Comparison of ENCODE assay signal across 17 cellular contexts in the genomic region with DNA sequence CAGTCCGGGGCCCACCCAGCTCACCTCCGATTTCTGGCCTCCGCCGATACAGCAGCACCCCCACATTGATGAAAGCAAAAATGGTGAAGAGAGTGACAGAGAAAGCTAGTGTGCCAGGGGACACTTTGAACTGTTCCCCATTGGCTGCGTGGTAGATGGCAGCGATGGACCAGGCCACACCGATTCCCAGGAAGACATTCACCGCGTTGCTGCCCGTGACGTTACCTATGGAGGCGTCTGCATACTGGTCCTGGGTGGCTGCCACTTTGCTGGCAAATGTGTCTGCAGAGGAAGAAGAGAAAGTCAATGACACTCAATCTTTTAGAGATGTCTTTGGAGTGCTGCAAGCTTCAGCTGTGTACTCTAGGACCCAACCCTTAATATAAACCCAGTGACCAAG.
DNase-seq lines count a peak whose midpoint lies in the region; ATAC-seq and FAIRE-seq lines count a peak whose summit lies in the region.
"Had no signal": no experiment of that assay in that cellular context is flagged by ENCODE, and none has a peak within 500 bp of the region (broad histone marks: within the 10 kb centered on the region; RNA-seq: fewer than 3 reads in every experiment).

No MANE protein-coding gene starts in this region.

- H3K27ac Mint-ChIP-seq in activated CD8-positive, alpha-beta T cell treated with anti-CD3 and anti-CD28 coated beads, Interleukin-2, amount 10 ng/mL, durations not matched to agents 7 days and 5 days: no peak overlapping the region
- H3K27ac Mint-ChIP-seq: CD4-positive, alpha-beta memory T cell; H9 had no signal

- H2BK120ac ChIP-seq in trophoblast cell (ENCODE audit: insufficient read depth, low read length, poor library complexity): no peak overlapping the region

- H3K4ac ChIP-seq in trophoblast cell (ENCODE audit: low read depth, low read length): no peak overlapping the region

- H3K27me3 Mint-ChIP-seq in activated CD8-positive, alpha-beta T cell treated with anti-CD3 and anti-CD28 coated beads, Interleukin-2, amount 10 ng/mL, durations not matched to agents 7 days and 5 days (ENCODE audit: low read depth): no peaks in the 10 kb centered on the region
- H3K27me3 Mint-ChIP-seq: CD4-positive, alpha-beta memory T cell had no signal

- H3K36me3 Mint-ChIP-seq in activated CD8-positive, alpha-beta T cell treated with anti-CD3 and anti-CD28 coated beads, Interleukin-2, amount 10 ng/mL, durations not matched to agents 7 days and 5 days (ENCODE audit: low read depth): no peaks in the 10 kb centered on the region
- H3K36me3 Mint-ChIP-seq: CD4-positive, alpha-beta memory T cell had no signal

- H2BK12ac ChIP-seq in trophoblast cell (ENCODE audit: low read length): no peak overlapping the region

- peaks cover 0 to 6% of the 10 kb centered on the region in 2 experiments for H3K4me1 ChIP-seq in trophoblast cell (ENCODE audit: control insufficient read depth in 1 of 2, insufficient read depth in 2 of 2, low read length in 2 of 2)

- H2BK5ac ChIP-seq in trophoblast cell (ENCODE audit: low read depth, low read length, poor library complexity): no peak overlapping the region

- no peaks in the 10 kb centered on the region for H3K27me3 ChIP-seq in trophoblast cell (ENCODE audit: insufficient read depth, low read length)
- H3K27me3 ChIP-seq: BLaER1 had no signal

- no peak overlapping the region for H3K27ac ChIP-seq in trophoblast cell (ENCODE audit: low read depth, low read length)
- H3K27ac ChIP-seq: BLaER1 had no signal

- H4K8ac ChIP-seq in trophoblast cell (ENCODE audit: low read depth, low read length): no peak overlapping the region

- peaks cover 0 to 3% of the 10 kb centered on the region in 2 experiments for H3K36me3 ChIP-seq in trophoblast cell (ENCODE audit: control insufficient read depth in 1 of 2, insufficient read depth in 2 of 2, low read length in 2 of 2)

- H3K79me2 ChIP-seq in trophoblast cell (ENCODE audit: control insufficient read depth, insufficient read depth, low read length, poor library complexity): no peaks in the 10 kb centered on the region

- H3K9ac ChIP-seq in trophoblast cell (ENCODE audit: low read length): no peak overlapping the region
- H3K9ac ChIP-seq: BLaER1 had no signal

- CTCF ChIA-PET in activated CD8-positive, alpha-beta T cell treated with anti-CD3 and anti-CD28 coated beads, Interleukin-2, amount 10 ng/mL, durations not matched to agents 7 days and 5 days (lab: Charles Lee): no interaction called here

- DNase-seq in Right ventricle myocardium superior: no peak
- DNase-seq in cardiac septum (ENCODE audit: low spot score): no peak
- no peak for DNase-seq in HTR-8/SVneo (ENCODE audit: insufficient read length, low spot score)
- DNase-seq in trophoblast cell: no peak
- no peak for DNase-seq in NCI-H2081 (lab: John Stamatoyannopoulos, UW)
- DNase-seq in activated CD8-positive, alpha-beta T cell treated with anti-CD3 and anti-CD28 coated beads, Interleukin-2, amount 10 ng/mL, durations not matched to agents 7 days and 5 days: no peak
- no peak for DNase-seq in mucosa of gallbladder (ENCODE audit: low spot score)
- DNase-seq: 8988T; CD4-positive, alpha-beta memory T cell; DMS153; DMS79; GDM1; H9 had no signal

- no peak overlapping the region for H3K4me3 Mint-ChIP-seq in activated CD8-positive, alpha-beta T cell treated with anti-CD3 and anti-CD28 coated beads, Interleukin-2, amount 10 ng/mL, durations not matched to agents 7 days and 5 days
- H3K4me3 Mint-ChIP-seq: CD14-positive monocyte; CD4-positive, alpha-beta memory T cell; H9 had no signal

- H4K12ac ChIP-seq in trophoblast cell (ENCODE audit: low read depth, low read length): no peak overlapping the region

- FAIRE-seq in HTR-8/SVneo (lab: Jason Lieb, UNC): peak; percentile 55
- FAIRE-seq: GM12892, H1 had no signal

- no CpG with 5 or more reads among the region's 12 CpGs for WGBS in trophoblast cell (ENCODE audit: extremely low coverage, insufficient coverage, insufficient read length)

- H3K4me1 Mint-ChIP-seq in activated CD8-positive, alpha-beta T cell treated with anti-CD3 and anti-CD28 coated beads, Interleukin-2, amount 10 ng/mL, durations not matched to agents 7 days and 5 days (ENCODE audit: low read depth): no peaks in the 10 kb centered on the region
- H3K4me1 Mint-ChIP-seq: CD14-positive monocyte; CD4-positive, alpha-beta memory T cell had no signal

- H4K91ac ChIP-seq in trophoblast cell (ENCODE audit: low read depth, low read length): no peak overlapping the region

- H2AK5ac ChIP-seq in trophoblast cell (ENCODE audit: low read length): peak overlapping the region; percentile 57

- intact Hi-C loops in Right ventricle myocardium superior (cut with DNase I) (no loop called here), cardiac septum (cut with DNase I) (no loop called here)

- ATAC-seq in Right ventricle myocardium superior (ENCODE audit: poor library complexity): peak; percentile 7
- ATAC-seq in activated CD8-positive, alpha-beta T cell treated with anti-CD3 and anti-CD28 coated beads, Interleukin-2, amount 10 ng/mL, durations not matched to agents 7 days and 5 days: no peak

- no peak overlapping the region for H3K18ac ChIP-seq in trophoblast cell (ENCODE audit: low read length)

- no peak overlapping the region for H2AFZ ChIP-seq in trophoblast cell (ENCODE audit: insufficient read depth, low read length, poor library complexity)

- H3K23ac ChIP-seq in trophoblast cell (ENCODE audit: low read length): no peak overlapping the region

- no peak overlapping the region for H3K4me2 ChIP-seq in trophoblast cell (ENCODE audit: low read length)
- H3K4me2 ChIP-seq: BLaER1 had no signal

- H3K14ac ChIP-seq in trophoblast cell (ENCODE audit: low read length): peak overlapping the region; percentile 19

- no peak overlapping the region for H3K4me3 ChIP-seq in trophoblast cell (ENCODE audit: low read depth, low read length)
- H3K4me3 ChIP-seq: BLaER1 had no signal

- no peaks in the 10 kb centered on the region for H3K9me3 Mint-ChIP-seq in activated CD8-positive, alpha-beta T cell treated with anti-CD3 and anti-CD28 coated beads, Interleukin-2, amount 10 ng/mL, durations not matched to agents 7 days and 5 days (ENCODE audit: insufficient read depth)
- H3K9me3 Mint-ChIP-seq: H9 had no signal

- H3K79me1 ChIP-seq in trophoblast cell (ENCODE audit: low read length): peaks cover 2% of the 10 kb centered on the region

- POLR2A ChIA-PET in activated CD8-positive, alpha-beta T cell treated with anti-CD3 and anti-CD28 coated beads, Interleukin-2, amount 10 ng/mL, durations not matched to agents 7 days and 5 days (lab: Charles Lee): no interaction called here

- no peaks in the 10 kb centered on the region for H3K9me3 ChIP-seq in trophoblast cell (ENCODE audit: insufficient read depth, low read depth, low read length)
- H3K9me3 ChIP-seq: BLaER1 had no signal
